Comparison of ENCODE assay signal across 25 cellular contexts in genomic region chr9:129154866-129155477, GRCh38. TPM values are rescaled to one million over a fixed set of nuclear protein-coding genes. Genes with fewer than 3 reads are reported as not detected.
"Had no signal": no experiment of that assay in that cellular context is flagged by ENCODE, and none has a peak within 500 bp of the region (broad histone marks: within the 10 kb centered on the region; RNA-seq: fewer than 3 reads in every experiment).

No MANE protein-coding gene starts in this region.

- H3K4me2 ChIP-seq: KMS-11, SK-N-SH had no signal

- H3K27ac ChIP-seq: HL-60, KMS-11 had no signal

- DNase-seq: Kasumi-1, MM.1S, NCI-H1092, NCI-H1105 treated with DMSO at 0.1 percent for 48 hours, NCI-H1417 treated with DMSO at 0.1 percent for 48 hours, NCI-H146, NCI-H1694 treated with DMSO at 0.1 percent for 48 hours, NCI-H1930, NCI-H2081, NCI-H2107, NCI-H2227 treated with DMSO at 0.1 percent for 48 hours, NCI-H446, NCI-H510A, NCI-H524 treated with DMSO at 0.1 percent for 48 hours, NCI-H69, NCI-H774, RPMI8226, SHP77, SK-N-SH had no signal

- H3K9ac ChIP-seq: KMS-11, SK-N-SH had no signal

- H3K4me3 ChIP-seq: K562 had no signal

- ATAC-seq: K562 had no signal

- H3K9me3 ChIP-seq: SK-N-SH had no signal

- FAIRE-seq: HTR-8/SVneo, K562, RCC 7860 had no signal

RNA-seq across cellular contexts. Expression of gene IER5L, which starts 23.1 kb away (rescaled TPM):
- polyA plus RNA-seq: IgD-negative memory B cell had no signal
